In the genomic region with DNA sequence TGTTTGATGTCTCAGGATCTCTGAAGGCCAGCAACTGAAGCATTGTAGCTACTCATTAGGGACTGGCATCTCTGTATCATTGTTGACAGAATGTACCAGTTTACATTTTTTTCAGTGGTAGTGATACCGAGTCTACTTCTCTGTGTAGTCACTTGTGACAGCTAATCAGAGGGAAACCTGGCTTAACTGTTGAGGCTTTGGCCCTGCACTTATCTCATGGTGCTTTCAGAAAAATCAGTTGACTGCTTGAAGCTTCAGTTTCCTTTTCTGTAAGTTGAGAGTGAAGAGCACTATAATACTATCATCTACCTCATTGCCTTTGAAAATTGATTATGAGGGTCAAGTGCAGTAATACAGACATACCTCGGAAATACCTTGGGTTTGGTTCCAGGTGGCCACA, we compare ENCODE assay signal across 14 cellular contexts.
DNase-seq lines count a peak whose midpoint lies in the region; ATAC-seq and TF ChIP-seq lines count a peak whose summit lies in the region.
"Had no signal": no experiment of that assay in that cellular context is flagged by ENCODE, and none has a peak within 500 bp of the region (broad histone marks: within the 10 kb centered on the region; RNA-seq: fewer than 3 reads in every experiment).

No MANE protein-coding gene starts in this region.

- H3K4me1 Mint-ChIP-seq in T-helper 2 cell treated with Interferon-gamma antibody and Interleukin-4, amounts not matched to agents 5 μg/mL and 100 μg/mL, for 36 hours (ENCODE audit: low read depth), result peaks cover 12% of the 10 kb centered on the region
- H3K4me1 Mint-ChIP-seq: central memory CD8-positive, alpha-beta T cell had no signal

- TF ChIP-seq CTCF in GM10266 (IDR thresholded peaks at IDR 0.05; ENCODE audit: control insufficient read depth, insufficient read depth, low read depth, missing control alignments), result no peak

- H3K27ac Mint-ChIP-seq in T-helper 2 cell treated with Interferon-gamma antibody and Interleukin-4, amounts not matched to agents 5 μg/mL and 100 μg/mL, for 36 hours, result no peak overlapping the region

- no peaks in the 10 kb centered on the region for H3K9me3 Mint-ChIP-seq in T-helper 2 cell treated with Interferon-gamma antibody and Interleukin-4, amounts not matched to agents 5 μg/mL and 100 μg/mL, for 36 hours
- H3K9me3 Mint-ChIP-seq: central memory CD8-positive, alpha-beta T cell had no signal

- H3K27ac ChIP-seq in substantia nigra (ENCODE audit: low read depth, low read length, poor library complexity, severe bottlenecking), result no peak overlapping the region
- H3K27ac ChIP-seq: thoracic aorta had no signal

- DNase-seq in GM10266 (ENCODE audit: extremely low spot score) (peak; percentile 57), substantia nigra (lab: John Stamatoyannopoulos, UW) (no peak), NCI-H1417 treated with DMSO at 0.1 percent for 48 hours (lab: John Stamatoyannopoulos, UW) (no peak)
- DNase-seq in T-helper 2 cell treated with Interferon-gamma antibody and Interleukin-4, amounts not matched to agents 5 μg/mL and 100 μg/mL, for 36 hours (ENCODE audit: low spot score), result no peak
- DNase-seq: activated CD4-positive, alpha-beta T cell treated with anti-CD3 and anti-CD28 coated beads for 1 hour; NCI-H510A treated with DMSO at 0.1 percent for 48 hours; right cardiac atrium had no signal

- H3K27me3 Mint-ChIP-seq in T-helper 2 cell treated with Interferon-gamma antibody and Interleukin-4, amounts not matched to agents 5 μg/mL and 100 μg/mL, for 36 hours (ENCODE audit: low read depth), result no peaks in the 10 kb centered on the region
- H3K27me3 Mint-ChIP-seq: central memory CD8-positive, alpha-beta T cell had no signal

- no peaks in the 10 kb centered on the region for H3K36me3 Mint-ChIP-seq in T-helper 2 cell treated with Interferon-gamma antibody and Interleukin-4, amounts not matched to agents 5 μg/mL and 100 μg/mL, for 36 hours (ENCODE audit: low read depth)

- no peak overlapping the region for H3K4me3 Mint-ChIP-seq in T-helper 2 cell treated with Interferon-gamma antibody and Interleukin-4, amounts not matched to agents 5 μg/mL and 100 μg/mL, for 36 hours
- H3K4me3 Mint-ChIP-seq: central memory CD8-positive, alpha-beta T cell had no signal

- ATAC-seq in GM19438 (IDR thresholded peaks at IDR 0.05; ENCODE audit: low read depth, unreplicated experiment) (peak; percentile 64), HG02870 (IDR thresholded peaks at IDR 0.05; ENCODE audit: unreplicated experiment) (peak; percentile 88), HG03571 (IDR thresholded peaks at IDR 0.05; ENCODE audit: unreplicated experiment) (peak; percentile 65), GM19463 (IDR thresholded peaks at IDR 0.05; ENCODE audit: unreplicated experiment) (no peak)
- ATAC-seq: esophagus mucosa had no signal
